10 cellular contexts compared by ENCODE assay signal in the genomic region with DNA sequence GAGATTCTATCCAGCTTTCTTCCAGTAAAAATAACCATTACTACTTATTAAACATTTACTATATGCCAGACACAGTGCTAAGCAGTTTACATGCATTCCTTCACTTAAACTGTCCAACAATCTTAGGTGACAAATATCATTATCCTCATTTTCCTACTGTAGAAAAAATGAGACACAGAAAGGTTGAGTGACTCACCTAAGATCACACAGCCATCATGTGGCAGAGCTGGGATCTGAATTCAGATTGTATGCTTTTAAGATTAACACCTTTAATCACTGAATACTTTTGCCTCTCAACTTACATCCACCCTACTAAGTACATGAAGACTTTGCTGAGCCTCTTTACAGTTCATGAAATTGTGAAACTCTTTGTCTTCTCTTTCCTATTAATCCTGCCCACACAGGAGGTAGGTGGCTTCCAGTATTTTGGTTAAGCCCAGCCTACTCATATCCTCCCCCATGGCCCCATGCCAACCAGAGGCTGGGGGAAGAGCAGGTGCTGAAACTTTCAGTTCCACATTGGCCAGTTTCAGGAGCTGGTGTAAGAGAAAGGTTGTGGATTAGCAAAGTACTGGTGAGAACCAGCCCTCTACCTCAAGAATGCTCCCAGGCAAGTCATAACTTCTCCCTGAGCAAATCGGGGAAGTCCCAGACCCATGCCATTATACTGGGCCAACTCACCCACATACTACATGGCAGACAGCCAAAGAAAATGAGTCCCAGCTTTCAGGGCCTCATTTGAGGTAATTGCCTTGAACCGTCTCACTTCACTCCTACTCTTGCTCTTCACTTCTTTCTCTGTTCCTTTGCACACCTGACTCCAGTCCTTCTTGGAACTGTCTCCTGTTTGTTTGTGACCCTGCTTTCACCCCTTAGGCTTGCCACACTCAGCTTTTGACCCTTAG.
DNase-seq lines count a peak whose midpoint lies in the region; ATAC-seq lines count a peak whose summit lies in the region.
"Had no signal": no experiment of that assay in that cellular context is flagged by ENCODE, and none has a peak within 500 bp of the region (broad histone marks: within the 10 kb centered on the region; RNA-seq: fewer than 3 reads in every experiment).

No MANE protein-coding gene starts in this region.

- H3K27me3 Mint-ChIP-seq in CD8-positive, alpha-beta memory T cell: peaks cover 0 to 1% of the 10 kb centered on the region in 2 donors
- H3K27me3 Mint-ChIP-seq: central memory CD8-positive, alpha-beta T cell had no signal

- H3K27me3 ChIP-seq in CD8-positive, alpha-beta memory T cell (ENCODE audit: insufficient read depth, low read length, poor library complexity, severe bottlenecking): no peaks in the 10 kb centered on the region
- no peaks in the 10 kb centered on the region for H3K27me3 ChIP-seq in right cardiac atrium (ENCODE audit: control insufficient read depth, insufficient read depth)

- peaks cover 0 to 2% (median 0%) of the 10 kb centered on the region in 5 donors for H3K9me3 Mint-ChIP-seq in CD8-positive, alpha-beta memory T cell
- H3K9me3 Mint-ChIP-seq: central memory CD8-positive, alpha-beta T cell had no signal

- no peaks in the 10 kb centered on the region for H3K4me1 Mint-ChIP-seq in CD8-positive, alpha-beta memory T cell
- H3K4me1 Mint-ChIP-seq: central memory CD8-positive, alpha-beta T cell had no signal

- intact Hi-C loops in left ventricle myocardium superior (cut with micrococcal nuclease) (no loop called here), right cardiac atrium (cut with DNase I) (no loop called here)

- ATAC-seq in GM18499 (IDR thresholded peaks at IDR 0.05; ENCODE audit: insufficient read depth, unreplicated experiment) (peak; percentile 95), GM21526 (IDR thresholded peaks at IDR 0.05; ENCODE audit: low FRiP score, unreplicated experiment) (peak; percentile 94), HG03575 (IDR thresholded peaks at IDR 0.05; ENCODE audit: extremely low read depth, insufficient number of reproducible peaks, low FRiP score, unreplicated experiment) (peak; percentile 92), left ventricle myocardium superior (no peak), right cardiac atrium (no peak)

- WGBS in right cardiac atrium: 35% methylated on average over 2 of the region's 2 CpGs

- no peaks in the 10 kb centered on the region for H3K9me3 ChIP-seq in CD8-positive, alpha-beta memory T cell (ENCODE audit: low read length)
- no peaks in the 10 kb centered on the region for H3K9me3 ChIP-seq in right cardiac atrium (ENCODE audit: control insufficient read depth, low read length)

- H3K36me3 Mint-ChIP-seq in CD8-positive, alpha-beta memory T cell: no peaks in the 10 kb centered on the region

- peak; percentile 68 for DNase-seq in astrocyte of the hippocampus (ENCODE audit: low read depth, low spot score)
- DNase-seq in NCI-H345 treated with DMSO at 0.1 percent for 48 hours (lab: John Stamatoyannopoulos, UW; ENCODE audit: unreplicated experiment): no peak
- no peak for DNase-seq in CD8-positive, alpha-beta memory T cell
- DNase-seq in left ventricle myocardium superior: no peak
- DNase-seq in right cardiac atrium: no peak

- no peak overlapping the region for H3K4me3 ChIP-seq in CD8-positive, alpha-beta memory T cell (ENCODE audit: low read length)
- no peak overlapping the region for H3K4me3 ChIP-seq in right cardiac atrium (ENCODE audit: low read length)
- H3K4me3 ChIP-seq: skin epidermis had no signal

- H3K27ac ChIP-seq in CD8-positive, alpha-beta memory T cell (ENCODE audit: low read depth, low read length): no peak overlapping the region
- H3K27ac ChIP-seq in right cardiac atrium (ENCODE audit: low read length): no peak overlapping the region

- no peaks in the 10 kb centered on the region for H3K36me3 ChIP-seq in CD8-positive, alpha-beta memory T cell (ENCODE audit: insufficient read depth, low read length)

- CTCF ChIA-PET in CD8-positive, alpha-beta memory T cell (lab: Charles Lee): no interaction called here

- H3K4me1 ChIP-seq in CD8-positive, alpha-beta memory T cell (ENCODE audit: insufficient read depth, low read length): no peaks in the 10 kb centered on the region
- H3K4me1 ChIP-seq in right cardiac atrium (ENCODE audit: control insufficient read depth, insufficient read depth, low read length): no peaks in the 10 kb centered on the region

- no peak overlapping the region for H3K27ac Mint-ChIP-seq in CD8-positive, alpha-beta memory T cell

- H3K4me3 Mint-ChIP-seq in CD8-positive, alpha-beta memory T cell: no peak overlapping the region
- H3K4me3 Mint-ChIP-seq: central memory CD8-positive, alpha-beta T cell had no signal

- POLR2A ChIA-PET in CD8-positive, alpha-beta memory T cell (lab: Charles Lee): no interaction called here

Comparison
In these comparisons a context has a peak if more than half of its experiments do, and no peak if none do; other contexts are left out.
1. ATAC-seq: peak in GM18499 (single experiment), GM21526 (single experiment) and HG03575 (single experiment); none in left ventricle myocardium superior (single experiment) and right cardiac atrium (0 of 2).